Comparison of ENCODE assay signal across 29 cellular contexts in genomic region chr14:30791522-30792351, GRCh38.
"Had no signal": no experiment of that assay in that cellular context is flagged by ENCODE, and none has a peak within 500 bp of the region (broad histone marks: within the 10 kb centered on the region; RNA-seq: fewer than 3 reads in every experiment).

No MANE protein-coding gene starts in this region.

- H3K36me3 ChIP-seq: neural progenitor cell, ovary, spleen, stomach, thoracic aorta, thyroid gland, tibial nerve, upper lobe of left lung, vagina had no signal

- H3K9me3 ChIP-seq: ovary, psoas muscle, thoracic aorta, thyroid gland, upper lobe of left lung, vagina had no signal

- H3K4me1 ChIP-seq: psoas muscle, spleen, stomach, thyroid gland, tibial nerve, upper lobe of left lung, vagina had no signal

- DNase-seq: natural killer cell; occipital lobe; ovary; posterior cingulate gyrus; psoas muscle; right cardiac atrium; spleen; stimulated activated CD4-positive, alpha-beta T cell treated with anti-CD3 and anti-CD28 coated beads, Interleukin-12 subunit alpha, Interleukin-12 subunit beta, amount 100 ng/mL, for 4 hours; stimulated activated CD4-positive, alpha-beta T cell treated with anti-CD3 and anti-CD28 coated beads, Interleukin-1b, Interleukin-23, amount 100 ng/mL, for 48 hours; stimulated activated CD4-positive, alpha-beta T cell treated with anti-CD3 and anti-CD28 coated beads, Interleukin-4, amount 100 ng/mL, for 1 hour; stimulated activated CD4-positive, alpha-beta T cell treated with anti-CD3 and anti-CD28 coated beads, Interleukin-4, amount 100 ng/mL, for 4 hours; stimulated activated CD8-positive, alpha-beta memory T cell treated with anti-CD3 and anti-CD28 coated beads, Interleukin-4, amount 100 ng/mL, for 48 hours; stimulated activated naive CD4-positive, alpha-beta T cell; stimulated activated naive CD8-positive, alpha-beta T cell treated with anti-CD3 and anti-CD28 coated beads, Interleukin-15, Interleukin-2, amounts not matched to agents 100 U/mL and 50 U/mL, for 24 hours; stomach; thyroid gland; trophoblast cell; upper lobe of left lung had no signal

- H3K27ac Mint-ChIP-seq: natural killer cell; nephron; neural progenitor cell; progenitor cell of endocrine pancreas; stimulated activated memory B cell treated with anti-CD40 and anti-IgM and Interleukin-4, amounts not matched to agents 10 μg/mL and 1 μg/mL and 100 μg/mL, for 72 hours had no signal

- H3K27ac ChIP-seq: neural progenitor cell, ovary, parathyroid adenoma, psoas muscle, skin epidermis, spleen, stomach, thoracic aorta, thyroid gland, tibial nerve, upper lobe of left lung, vagina had no signal

- H3K4me1 Mint-ChIP-seq: natural killer cell, nephron had no signal

- H3K27me3 Mint-ChIP-seq: progenitor cell of endocrine pancreas had no signal

- H3K4me3 ChIP-seq: neural progenitor cell, ovary, psoas muscle, skin epidermis, smooth muscle cell, spleen, stomach, thoracic aorta, thyroid gland, tibial nerve, upper lobe of left lung, vagina had no signal

- H3K27me3 ChIP-seq: neural progenitor cell, ovary, spleen, stomach, thyroid gland, tibial nerve, upper lobe of left lung, vagina had no signal

- H3K9ac ChIP-seq: neural progenitor cell, parathyroid adenoma had no signal

- ATAC-seq: natural killer cell; psoas muscle; right cardiac atrium; sciatic nerve; stimulated activated memory B cell treated with anti-CD40 and anti-IgM and Interleukin-4, amounts not matched to agents 10 μg/mL and 1 μg/mL and 100 μg/mL, for 72 hours; stimulated activated naive CD8-positive, alpha-beta T cell treated with anti-CD3 and anti-CD28 coated beads, Interleukin-15, Interleukin-2, amounts not matched to agents 100 U/mL and 50 U/mL, for 24 hours had no signal

- H3K4me3 Mint-ChIP-seq: natural killer cell; nephron; neural progenitor cell; stimulated activated memory B cell treated with anti-CD40 and anti-IgM and Interleukin-4, amounts not matched to agents 10 μg/mL and 1 μg/mL and 100 μg/mL, for 72 hours had no signal
